ENCODE assay signal across 13 cellular contexts in genomic region chr2:72931280-72931910, GRCh38. TPM values are rescaled to one million over a fixed set of nuclear protein-coding genes. Genes with fewer than 3 reads are reported as not detected.
DNase-seq lines count a peak whose midpoint lies in the region; ATAC-seq, FAIRE-seq and TF ChIP-seq lines count a peak whose summit lies in the region.
"Had no signal": no experiment of that assay in that cellular context is flagged by ENCODE, and none has a peak within 500 bp of the region (broad histone marks: within the 10 kb centered on the region; RNA-seq: fewer than 3 reads in every experiment).

No MANE protein-coding gene starts in this region.

- FAIRE-seq in GM12878 (lab: Jason Lieb, UNC) = no peak
- FAIRE-seq: TTC549 had no signal

- peak; percentile 43 for ATAC-seq in GM12878
- ATAC-seq in HG03571 (IDR thresholded peaks at IDR 0.05; ENCODE audit: unreplicated experiment) = no peak

- in situ Hi-C loops in GM12878 (cut with MboI) = no loop called here
- in situ Hi-C loops in GM13977 (cut with MboI; ENCODE audit: low pct_unique_long_range_greater_than_20kb, low sequenced_read_pairs, unreplicated experiment) = no loop called here

- DNase-seq in activated T-cell treated with anti-CD3 and anti-CD28 coated beads for 48 hours (ENCODE audit: low read depth) (peak; percentile 50), HPDE6-E6E7 (ENCODE audit: extremely low spot score) (peak; percentile 95), GM12878 (ENCODE audit: low read depth, low spot score) (no peak), GM13977 (ENCODE audit: low spot score) (no peak), ascending aorta (ENCODE audit: low spot score in 2 of 2) (no peak)
- DNase-seq in activated T-cell treated with anti-CD3 and anti-CD28 coated beads, Interleukin-2, amount 50 U/mL, for 1 hour = no peak
- DNase-seq: NCI-H2081 treated with DMSO at 0.1 percent for 48 hours, transverse colon had no signal

- H3K4me3 ChIP-seq in GM12878 (no peak overlapping the region), skeletal muscle satellite cell (ENCODE audit: low read length) (no peak overlapping the region), ascending aorta (no peak overlapping the region)
- H3K4me3 ChIP-seq: dorsolateral prefrontal cortex, transverse colon had no signal

- intact Hi-C loops in GM12878 (cut with micrococcal nuclease; ENCODE audit: unreplicated experiment) (no loop called here), ascending aorta (cut with DNase I) (no loop called here)

- no peaks in the 10 kb centered on the region; the same call in 1 of the 2 replicates for H3K4me1 ChIP-seq in GM12878 (ENCODE audit: control insufficient read depth, insufficient read depth, low read length)
- peaks cover 17% of the 10 kb centered on the region for H3K4me1 ChIP-seq in skeletal muscle satellite cell (ENCODE audit: control insufficient read depth, insufficient read depth, low read length)
- no peaks in the 10 kb centered on the region for H3K4me1 ChIP-seq in ascending aorta

- WGBS in GM12878 (ENCODE audit: insufficient coverage, insufficient replicate concordance, low lambda C conversion rate, missing lambda C conversion rate) = 16% methylated on average over 14 of the region's 14 CpGs

- H3K27me3 ChIP-seq in GM12878 (replicated peaks in 1 of 2; ENCODE audit: control insufficient read depth in 2 of 2, insufficient read depth in 2 of 2, low read length in 1 of 2) = peaks cover 0 to 5% of the 10 kb centered on the region in 2 experiments
- peaks cover 57% of the 10 kb centered on the region for H3K27me3 ChIP-seq in skeletal muscle satellite cell (ENCODE audit: control insufficient read depth, insufficient read depth, low read length)
- H3K27me3 ChIP-seq in ascending aorta = no peaks in the 10 kb centered on the region

- SMC1A ChIA-PET in GM12878 (lab: Charles Lee; ENCODE audit: uncharacterized antibody, unreplicated experiment) = no interaction called here

- no TSS peak for BruUV-seq in GM12878 (replicated peaks; lab: Mats Ljungman, UMichigan)

- RAD21 ChIA-PET in GM12878 (lab: Charles Lee; ENCODE audit: unreplicated experiment) = no interaction called here

- no peaks in the 10 kb centered on the region for H3K36me3 ChIP-seq in GM12878 (ENCODE audit: control insufficient read depth in 2 of 2, insufficient read depth in 2 of 2, low read length in 1 of 2)
- H3K36me3 ChIP-seq in skeletal muscle satellite cell (ENCODE audit: insufficient read depth, low read length) = no peaks in the 10 kb centered on the region
- H3K36me3 ChIP-seq in ascending aorta = no peaks in the 10 kb centered on the region
- H3K36me3 ChIP-seq: transverse colon had no signal

- TF ChIP-seq EP300 in GM12878 (IDR thresholded peaks at IDR 0.05; ENCODE audit: borderline replicate concordance in 1 of 2, control insufficient read depth in 1 of 2, low read depth in 2 of 2, low read length in 2 of 2) = no peak

- TF ChIP-seq CTCF in GM12878 (IDR thresholded peaks at IDR 0.05 in 2 of 3, conservative IDR thresholded peaks at IDR 0.05 in 1 of 3; ENCODE audit: control insufficient read depth in 2 of 3, extremely low read depth in 1 of 3, insufficient read depth in 1 of 3, low read depth in 3 of 3, low read length in 3 of 3) (no peak), GM13977 (IDR thresholded peaks at IDR 0.05; ENCODE audit: extremely low read depth, insufficient read depth, missing control alignments) (no peak), ascending aorta (IDR thresholded peaks at IDR 0.05) (no peak)

- H4K20me1 ChIP-seq in GM12878 (ENCODE audit: control insufficient read depth, insufficient read depth) = no peaks in the 10 kb centered on the region; the same call in 1 of the 2 replicates

- POLR2A ChIA-PET in GM12878 (lab: Charles Lee) = no interaction called here

- CTCF ChIA-PET in GM12878 (lab: Yijun Ruan, JAX) = interaction anchor here (8.0 kb wide), 1 partner anchor 38 kb away, joined by 117 read pairs; no protein-coding TSS in a partner anchor

- no peak for TF ChIP-seq POLR2A in GM12878 (IDR thresholded peaks at IDR 0.05; ENCODE audit: low read depth, low read length)

- no peak overlapping the region for H3K4me2 ChIP-seq in GM12878 (ENCODE audit: control insufficient read depth, insufficient read depth)
- H3K4me2 ChIP-seq in skeletal muscle satellite cell (ENCODE audit: low read length) = peak overlapping the region; percentile 43

- H3K9me3 ChIP-seq in GM12878 (replicated peaks; ENCODE audit: control insufficient read depth, insufficient read depth, low read length) (no peaks in the 10 kb centered on the region), skeletal muscle satellite cell (replicated peaks; ENCODE audit: low read length) (no peaks in the 10 kb centered on the region), ascending aorta (no peaks in the 10 kb centered on the region)
- H3K9me3 ChIP-seq: transverse colon had no signal

- TF ChIP-seq RAD21 in GM12878 (IDR thresholded peaks at IDR 0.05; ENCODE audit: insufficient read depth, low read depth, low read length) = no peak

- no peak overlapping the region for H3K27ac ChIP-seq in GM12878 (ENCODE audit: control insufficient read depth, insufficient read depth)
- no peak overlapping the region for H3K27ac ChIP-seq in ascending aorta
- H3K27ac ChIP-seq: parathyroid adenoma, transverse colon had no signal

- H2AFZ ChIP-seq in GM12878 (ENCODE audit: control insufficient read depth, low read depth, low read length) = no peak overlapping the region
- H2AFZ ChIP-seq: parathyroid adenoma had no signal

- no peaks in the 10 kb centered on the region for H3K79me2 ChIP-seq in GM12878 (ENCODE audit: control insufficient read depth, insufficient read depth, low read length)
- H3K79me2 ChIP-seq: parathyroid adenoma had no signal

- H3K9ac ChIP-seq in GM12878 (ENCODE audit: control insufficient read depth, insufficient read depth, low read length) = no peak overlapping the region
- no peak overlapping the region for H3K9ac ChIP-seq in skeletal muscle satellite cell (ENCODE audit: low read depth, low read length)
- H3K9ac ChIP-seq: parathyroid adenoma had no signal

TF ChIP-seq in GM12878, 131 proteins besides CTCF, POLR2A, EP300 and RAD21 (continues in another document):
- TF ChIP-seq ZNF622 (IDR thresholded peaks at IDR 0.05) (no peak), CEBPB (IDR thresholded peaks at IDR 0.05; ENCODE audit: borderline replicate concordance in 1 of 2, low read depth in 2 of 2, low read length in 2 of 2) (no peak), IKZF2 (IDR thresholded peaks at IDR 0.05) (no peak), ELK1 (IDR thresholded peaks at IDR 0.05; ENCODE audit: low read depth, low read length) (no peak)

RNA-seq across cellular contexts. Expression of gene EMX1, which starts 14.1 kb away (rescaled TPM):
- 6.4 and 11.8 TPM in 2 replicates for total RNA-seq in GM12878 (2013; cell fraction: nucleolus; rRNA removed)
- 1.9 and 2.3 TPM in 2 replicates for total RNA-seq in GM12878 (2014; rRNA removed)
- 0.28 and 0.49 TPM in 2 replicates for total RNA-seq in GM12878 (2014; rRNA removed; fragmentation: Illumina TruSeq; extraction: Trizol)
- total RNA-seq in GM12878 (2021) = 1.1 and 1.2 TPM in 2 replicates
- polyA plus RNA-seq in GM12878 (2011; ENCODE audit: low read depth) = 0.42 TPM
- 3.2 and 5.1 TPM in 2 replicates for polyA plus RNA-seq in GM12878 (2011; rRNA removed)
- 4.7 and 9.5 TPM in 2 replicates for polyA plus RNA-seq in GM12878 (2011; cell fraction: cytosol; rRNA removed)
- 42.0 and 42.5 TPM in 2 replicates for polyA plus RNA-seq in GM12878 (2011; cell fraction: nucleus; rRNA removed)
- 0.97 and 2.0 TPM in 2 replicates for polyA plus RNA-seq in GM12878 (2012)
- polyA plus RNA-seq in GM12878 (2014; fragmentation: Illumina TruSeq; extraction: Trizol) = 0.16 TPM in 1 of 2 replicates, not detected in the other
- under 1 TPM in 1 of 2 experiments, not detected in 1; 0.07 TPM for polyA plus RNA-seq in GM12878 (2014; fragmentation: Nextera tagmentation; extraction: Ambion mirVana)
- polyA plus RNA-seq in GM12878 (2014; rRNA removed) = 1.1 and 1.3 TPM in 2 replicates
- polyA plus RNA-seq in GM12878 (2016; fragmentation: Nextera tagmentation; extraction: Ambion mirVana) = 1 to 10 TPM; 1.1 to 1.5 TPM
- polyA minus RNA-seq in GM12878 (2011; rRNA and poly(A)+ RNA removed) = 3.4 and 4.5 TPM in 2 replicates
- 2.4 and 3.0 TPM in 2 replicates for polyA minus RNA-seq in GM12878 (2011; cell fraction: cytosol; rRNA and poly(A)+ RNA removed)
- polyA minus RNA-seq in GM12878 (2011; cell fraction: nucleus; rRNA and poly(A)+ RNA removed) = 11.5 and 18.7 TPM in 2 replicates
- not detected in 2 replicates for total RNA-seq in skeletal muscle satellite cell (2012; rRNA removed)
- not detected for total RNA-seq in ascending aorta

RNA-seq across cellular contexts. Expression of gene SPR, which starts 44.2 kb away (rescaled TPM):
- 0.78 and 1.1 TPM in 2 replicates for total RNA-seq in GM12878 (2013; cell fraction: nucleolus; rRNA removed)
- total RNA-seq in GM12878 (2014; rRNA removed) = 3.6 and 4.1 TPM in 2 replicates
- total RNA-seq in GM12878 (2014; rRNA removed; fragmentation: Illumina TruSeq; extraction: Trizol) = 1.8 and 2.0 TPM in 2 replicates
- 2.9 TPM in 2 replicates for total RNA-seq in GM12878 (2021)
- polyA plus RNA-seq in GM12878 (2011; ENCODE audit: low read depth) = 0.49 TPM
- 6.3 and 7.8 TPM in 2 replicates for polyA plus RNA-seq in GM12878 (2011; rRNA removed)
- polyA plus RNA-seq in GM12878 (2011; cell fraction: cytosol; rRNA removed) = 8.7 and 9.6 TPM in 2 replicates
- polyA plus RNA-seq in GM12878 (2011; cell fraction: nucleus; rRNA removed) = 5.0 and 5.3 TPM in 2 replicates
- polyA plus RNA-seq in GM12878 (2012) = 1.1 and 1.8 TPM in 2 replicates
- polyA plus RNA-seq in GM12878 (2014; fragmentation: Illumina TruSeq; extraction: Trizol) = 1.1 and 1.8 TPM in 2 replicates
- polyA plus RNA-seq in GM12878 (2014; fragmentation: Nextera tagmentation; extraction: Ambion mirVana) = 1 to 10 TPM in 1 of 2 experiments, under 1 TPM in 1; 0.68 to 1.3 TPM
- 2.1 and 2.4 TPM in 2 replicates for polyA plus RNA-seq in GM12878 (2014; rRNA removed)
- 1 to 10 TPM; 4.3 to 6.4 TPM for polyA plus RNA-seq in GM12878 (2016; fragmentation: Nextera tagmentation; extraction: Ambion mirVana)
- 3.9 and 5.2 TPM in 2 replicates for polyA minus RNA-seq in GM12878 (2011; rRNA and poly(A)+ RNA removed)
- polyA minus RNA-seq in GM12878 (2011; cell fraction: cytosol; rRNA and poly(A)+ RNA removed) = 1.6 and 4.1 TPM in 2 replicates
- polyA minus RNA-seq in GM12878 (2011; cell fraction: nucleus; rRNA and poly(A)+ RNA removed) = 1.1 and 2.1 TPM in 2 replicates
- 14.2 and 16.0 TPM in 2 replicates for total RNA-seq in skeletal muscle satellite cell (2012; rRNA removed)
- 68.3 TPM for total RNA-seq in ascending aorta

Comparison
In these comparisons a context has a peak if more than half of its experiments do, and no peak if none do; other contexts are left out.
1. DNase-seq: peak in activated T-cell treated with anti-CD3 and anti-CD28 coated beads for 48 hours (single experiment) and HPDE6-E6E7 (single experiment); none in activated T-cell treated with anti-CD3 and anti-CD28 coated beads, Interleukin-2, amount 50 U/mL, for 1 hour (single experiment), GM12878 (single experiment), GM13977 (single experiment) and ascending aorta (0 of 2).
2. RNA of gene SPR, which starts 44.2 kb away (total RNA-seq): 68.3 TPM in ascending aorta (single experiment); 0.78 to 4.1 TPM in GM12878; every median in the first group is over 10 times any median in the second.